8 cellular contexts compared by ENCODE assay signal in genomic region chr7:55065079-55065478, GRCh38. TPM values are rescaled to one million over a fixed set of nuclear protein-coding genes. Genes with fewer than 3 reads are reported as not detected.
DNase-seq lines count a peak whose midpoint lies in the region; ATAC-seq and TF ChIP-seq lines count a peak whose summit lies in the region.

No MANE protein-coding gene starts in this region.

- intact Hi-C loops in Caco-2 (cut with micrococcal nuclease; ENCODE audit: unreplicated experiment), result loop anchor here (1.0 to 5.0 kb wide), 5 partner anchors 18 to 293 kb away; no protein-coding TSS in a partner anchor
- intact Hi-C loops in activated B cell treated with CpG ODN at 0.5 μM for 24 hours (cut with micrococcal nuclease), result loop anchor here (1.0 kb wide), 1 partner anchor 8 kb away; no protein-coding TSS in a partner anchor
- intact Hi-C loops in activated naive CD4-positive, alpha-beta T cell treated with anti-CD3 and anti-CD28 coated beads for 36 hours (cut with micrococcal nuclease), result no loop called here

- peaks cover 66% of the 10 kb centered on the region for H3K4me1 ChIP-seq in Caco-2

- POLR2A ChIA-PET in Caco-2 (lab: Charles Lee), result interaction anchor here (0.6 to 1.1 kb wide), 3 partner anchors 12 to 119 kb away, joined by 4 to 7 read pairs (median 5); no protein-coding TSS in a partner anchor
- POLR2A ChIA-PET in activated B cell treated with CpG ODN at 0.5 μM for 24 hours (lab: Charles Lee), result interaction anchor here (0.7 to 1.0 kb wide), 2 partner anchors 157 to 306 kb away, joined by 7 read pairs; partner anchors contain the start of gene SEC61G

- H3K27ac Mint-ChIP-seq in Caco-2 (ENCODE audit: unreplicated experiment) (peak overlapping the region; percentile 95), activated B cell treated with CpG ODN at 0.5 μM for 24 hours (no peak overlapping the region)
- H3K27ac Mint-ChIP-seq in activated naive CD4-positive, alpha-beta T cell treated with anti-CD3 and anti-CD28 coated beads for 36 hours, result no peak overlapping the region

- no TSS peak for BruUV-seq in Caco-2 (replicated peaks; lab: Mats Ljungman, UMichigan)

- CTCF ChIA-PET in Caco-2 (lab: Charles Lee) (interaction anchor here (0.6 to 2.7 kb wide), 2 partner anchors 13 to 20 kb away, joined by 3 to 10 read pairs; no protein-coding TSS in a partner anchor), activated B cell treated with CpG ODN at 0.5 μM for 24 hours (lab: Charles Lee) (interaction anchor here (0.7 kb wide), 1 partner anchor 190 kb away, joined by 3 read pairs; no protein-coding TSS in a partner anchor)
- CTCF ChIA-PET in activated naive CD4-positive, alpha-beta T cell treated with anti-CD3 and anti-CD28 coated beads for 36 hours (lab: Charles Lee), result no interaction called here

- peak in 1 of 2 experiments; percentile 47 for DNase-seq in Caco-2
- DNase-seq in activated B cell treated with CpG ODN at 0.5 μM for 24 hours, result no peak
- DNase-seq in kidney epithelial cell (ENCODE audit: low read depth), result peak; percentile 88
- DNase-seq in H7, result no peak
- no peak for DNase-seq in NCI-H2171 treated with DMSO at 0.1 percent for 48 hours (lab: John Stamatoyannopoulos, UW)
- no peak for DNase-seq in activated naive CD4-positive, alpha-beta T cell treated with anti-CD3 and anti-CD28 coated beads for 36 hours
- DNase-seq in retina, result no peak

- H3K4me3 ChIP-seq in Caco-2 (ENCODE audit: low read depth, low read length), result no peak overlapping the region
- H3K4me3 ChIP-seq in kidney epithelial cell (ENCODE audit: low read depth, low read length), result no peak overlapping the region
- H3K4me3 ChIP-seq in H7 (ENCODE audit: insufficient read depth, low read depth, low read length), result no peak overlapping the region

- H3K36me3 ChIP-seq in Caco-2 (ENCODE audit: control insufficient read depth, insufficient read depth, low read length) (no peaks in the 10 kb centered on the region), kidney epithelial cell (ENCODE audit: control insufficient read depth, insufficient read depth, low read length) (no peaks in the 10 kb centered on the region), H7 (replicated peaks; ENCODE audit: control insufficient read depth, insufficient read depth, low read length) (no peaks in the 10 kb centered on the region)

- H3K9me3 Mint-ChIP-seq in Caco-2 (ENCODE audit: unreplicated experiment), result no peaks in the 10 kb centered on the region
- H3K9me3 Mint-ChIP-seq in activated B cell treated with CpG ODN at 0.5 μM for 24 hours, result no peaks in the 10 kb centered on the region
- no peaks in the 10 kb centered on the region for H3K9me3 Mint-ChIP-seq in activated naive CD4-positive, alpha-beta T cell treated with anti-CD3 and anti-CD28 coated beads for 36 hours

- H3K36me3 Mint-ChIP-seq in Caco-2 (ENCODE audit: insufficient read depth, unreplicated experiment) (peaks cover 22% of the 10 kb centered on the region), activated B cell treated with CpG ODN at 0.5 μM for 24 hours (ENCODE audit: low read depth) (no peaks in the 10 kb centered on the region)
- no peaks in the 10 kb centered on the region for H3K36me3 Mint-ChIP-seq in activated naive CD4-positive, alpha-beta T cell treated with anti-CD3 and anti-CD28 coated beads for 36 hours (ENCODE audit: low read depth)

- H3K4me1 Mint-ChIP-seq in Caco-2 (ENCODE audit: low read depth, unreplicated experiment), result peaks cover 46% of the 10 kb centered on the region
- H3K4me1 Mint-ChIP-seq in activated B cell treated with CpG ODN at 0.5 μM for 24 hours, result peaks cover 3% of the 10 kb centered on the region
- H3K4me1 Mint-ChIP-seq in activated naive CD4-positive, alpha-beta T cell treated with anti-CD3 and anti-CD28 coated beads for 36 hours (ENCODE audit: low read depth), result no peaks in the 10 kb centered on the region

- no peak for TF ChIP-seq CTCF in Caco-2 (IDR thresholded peaks at IDR 0.05; ENCODE audit: insufficient read depth in 1 of 2, low read depth in 1 of 2, low read length in 1 of 2, severe bottlenecking in 1 of 2, unreplicated experiment in 1 of 2)
- TF ChIP-seq CTCF in activated B cell treated with CpG ODN at 0.5 μM for 24 hours (IDR thresholded peaks at IDR 0.05), result no peak
- no peak for TF ChIP-seq CTCF in kidney epithelial cell (IDR thresholded peaks at IDR 0.05; ENCODE audit: insufficient read depth, low read length, poor library complexity, severe bottlenecking)

- H3K27me3 Mint-ChIP-seq in Caco-2 (ENCODE audit: insufficient read depth, unreplicated experiment) (no peaks in the 10 kb centered on the region), activated B cell treated with CpG ODN at 0.5 μM for 24 hours (peaks cover 12% of the 10 kb centered on the region)
- H3K27me3 Mint-ChIP-seq in activated naive CD4-positive, alpha-beta T cell treated with anti-CD3 and anti-CD28 coated beads for 36 hours (ENCODE audit: low read depth), result peaks cover 7% of the 10 kb centered on the region

- H3K9me3 ChIP-seq in Caco-2, result no peaks in the 10 kb centered on the region

- ATAC-seq in HG02852 (IDR thresholded peaks at IDR 0.05; ENCODE audit: unreplicated experiment) (peak; percentile 66), activated B cell treated with CpG ODN at 0.5 μM for 24 hours (ENCODE audit: low read depth) (peak; percentile 49)

- H3K4me3 Mint-ChIP-seq in Caco-2 (ENCODE audit: unreplicated experiment), result no peak overlapping the region
- no peak overlapping the region for H3K4me3 Mint-ChIP-seq in activated B cell treated with CpG ODN at 0.5 μM for 24 hours
- no peak overlapping the region for H3K4me3 Mint-ChIP-seq in activated naive CD4-positive, alpha-beta T cell treated with anti-CD3 and anti-CD28 coated beads for 36 hours

- H3K27me3 ChIP-seq in Caco-2 (replicated peaks; ENCODE audit: control insufficient read depth, insufficient read depth, low read length), result no peaks in the 10 kb centered on the region
- H3K27me3 ChIP-seq in kidney epithelial cell (ENCODE audit: control insufficient read depth, insufficient read depth, low read length), result no peaks in the 10 kb centered on the region
- H3K27me3 ChIP-seq in H7 (ENCODE audit: control insufficient read depth, insufficient read depth, low read length), result no peaks in the 10 kb centered on the region

RNA-seq across cellular contexts. Expression of gene EGFR, which starts 46.3 kb away (rescaled TPM):
- 55.1 and 60.1 TPM in 2 replicates for total RNA-seq in Caco-2 (2022)
- not detected in 2 replicates for total RNA-seq in activated B cell treated with CpG ODN at 0.5 μM for 24 hours
- total RNA-seq in kidney epithelial cell, result 67.2 and 76.7 TPM in 2 replicates
- 3.1 and 6.3 TPM in 2 replicates for total RNA-seq in H7 (2014; rRNA removed; shearing (Covaris generic))
- not detected for total RNA-seq in activated naive CD4-positive, alpha-beta T cell treated with anti-CD3 and anti-CD28 coated beads for 36 hours
